ENCODE assay signal across 31 cellular contexts in genomic region chr6:136654086-136654485, GRCh38.
DNase-seq lines count a peak whose midpoint lies in the region; ATAC-seq and TF ChIP-seq lines count a peak whose summit lies in the region.
"Had no signal": no experiment of that assay in that cellular context is flagged by ENCODE, and none has a peak within 500 bp of the region (broad histone marks: within the 10 kb centered on the region; RNA-seq: fewer than 3 reads in every experiment).

No MANE protein-coding gene starts in this region.

- H3K27me3 ChIP-seq in A673 (replicated peaks; ENCODE audit: insufficient read depth, low read depth, low read length, poor library complexity), result no peaks in the 10 kb centered on the region
- no peaks in the 10 kb centered on the region for H3K27me3 ChIP-seq in GM23338 (ENCODE audit: insufficient read depth)
- H3K27me3 ChIP-seq in brain microvascular endothelial cell (replicated peaks), result no peaks in the 10 kb centered on the region
- no peaks in the 10 kb centered on the region for H3K27me3 ChIP-seq in neural progenitor cell
- H3K27me3 ChIP-seq: breast epithelium, Peyer's patch, upper lobe of right lung had no signal

- CTCF ChIA-PET in A673 (lab: Charles Lee), result no interaction called here

- H3K27me3 Mint-ChIP-seq in GM23338 (ENCODE audit: insufficient read depth, low read depth, poor library complexity) (no peaks in the 10 kb centered on the region), glutamatergic neuron (ENCODE audit: unreplicated experiment) (peaks cover 2% of the 10 kb centered on the region), neural progenitor cell (ENCODE audit: insufficient read depth, low read depth) (no peaks in the 10 kb centered on the region)
- H3K27me3 Mint-ChIP-seq: activated T-cell treated with anti-CD3 and anti-CD28 coated beads, Interleukin-2, amount 50 U/mL, for 24 hours had no signal

- in situ Hi-C loops in brain microvascular endothelial cell (cut with HindIII; ENCODE audit: low pct_ligation_motif_present, low sequenced_read_pairs), result no loop called here

- H3K9me3 ChIP-seq in A673 (ENCODE audit: low read depth, low read length, poor library complexity, severe bottlenecking) (no peaks in the 10 kb centered on the region), neural progenitor cell (ENCODE audit: low read depth) (no peaks in the 10 kb centered on the region)
- H3K9me3 ChIP-seq: breast epithelium, Peyer's patch, upper lobe of right lung had no signal

- H3K4me1 ChIP-seq in A673 (ENCODE audit: insufficient read depth, low read length, poor library complexity, severe bottlenecking) (peaks cover 3% of the 10 kb centered on the region), GM23338 (ENCODE audit: insufficient read depth) (no peaks in the 10 kb centered on the region), neural progenitor cell (no peaks in the 10 kb centered on the region)
- H3K4me1 ChIP-seq: breast epithelium, Peyer's patch, upper lobe of right lung had no signal

- no peaks in the 10 kb centered on the region for H3K4me1 Mint-ChIP-seq in GM23338
- no peaks in the 10 kb centered on the region for H3K4me1 Mint-ChIP-seq in glutamatergic neuron (ENCODE audit: low read depth, unreplicated experiment)
- peaks cover 3% of the 10 kb centered on the region for H3K4me1 Mint-ChIP-seq in neural progenitor cell

- H3K27ac Mint-ChIP-seq in GM23338 (no peak overlapping the region), glutamatergic neuron (ENCODE audit: unreplicated experiment) (no peak overlapping the region), neural progenitor cell (no peak overlapping the region)
- H3K27ac Mint-ChIP-seq: activated T-cell treated with anti-CD3 and anti-CD28 coated beads, Interleukin-2, amount 50 U/mL, for 24 hours had no signal

- H3K79me2 ChIP-seq in GM23338 (replicated peaks; ENCODE audit: insufficient read depth), result no peaks in the 10 kb centered on the region
- H3K79me2 ChIP-seq in neural progenitor cell (ENCODE audit: low read depth), result no peaks in the 10 kb centered on the region

- DNase-seq in A673 (ENCODE audit: low spot score) (no peak), GM23338 (ENCODE audit: low spot score) (peak; percentile 41), brain microvascular endothelial cell (no peak), glutamatergic neuron (no peak), NOMO-1 treated with dmso at 0.1 percent for 144 hours (lab: John Stamatoyannopoulos, UW; ENCODE audit: unreplicated experiment) (no peak), neural progenitor cell (ENCODE audit: low spot score) (no peak), mesenteric fat pad (ENCODE audit: low spot score) (no peak)
- DNase-seq: activated CD4-positive, CD25-positive, alpha-beta regulatory T cell treated with anti-CD3 and anti-CD28 coated beads, Interleukin-2, amount 50 U/mL, for 72 hours; activated CD8-positive, alpha-beta memory T cell treated with anti-CD3 and anti-CD28 coated beads for 24 hours; activated gamma-delta T cell treated with Interleukin-2 at 50 U/mL for 16 hours; activated T-cell treated with anti-CD3 and anti-CD28 coated beads, Interleukin-2, amount 50 U/mL, for 24 hours; Calu3; cortex of kidney; EL; foreskin fibroblast; KBM-7; mesenchymal stem cell; MM.1S; NCI-H1417; NCI-H2081; NCI-H446 treated with DMSO at 0.1 percent for 48 hours; nucleus accumbens; Peyer's patch; SIG-M5; small intestine; stimulated activated CD4-positive, alpha-beta T cell treated with anti-CD3 and anti-CD28 coated beads, Interleukin-1b, Interleukin-23, amount 100 ng/mL, for 48 hours; T-helper 1 cell; upper lobe of right lung had no signal

- H2AFZ ChIP-seq in GM23338 (no peak overlapping the region), neural progenitor cell (replicated peaks) (no peak overlapping the region)

- H3K4me3 Mint-ChIP-seq in GM23338 (no peak overlapping the region), glutamatergic neuron (ENCODE audit: unreplicated experiment) (no peak overlapping the region), neural progenitor cell (no peak overlapping the region)
- H3K4me3 Mint-ChIP-seq: activated T-cell treated with anti-CD3 and anti-CD28 coated beads, Interleukin-2, amount 50 U/mL, for 24 hours had no signal

- H3K4me3 ChIP-seq in A673 (ENCODE audit: low read depth, low read length, poor library complexity, severe bottlenecking) (no peak overlapping the region), GM23338 (no peak overlapping the region), brain microvascular endothelial cell (ENCODE audit: low read depth, low read length) (no peak overlapping the region), neural progenitor cell (no peak overlapping the region)
- H3K4me3 ChIP-seq: breast epithelium, Peyer's patch, upper lobe of right lung had no signal

- no peaks in the 10 kb centered on the region for H3K9me3 Mint-ChIP-seq in GM23338
- no peaks in the 10 kb centered on the region for H3K9me3 Mint-ChIP-seq in glutamatergic neuron (ENCODE audit: unreplicated experiment)
- H3K9me3 Mint-ChIP-seq in neural progenitor cell, result no peaks in the 10 kb centered on the region
- H3K9me3 Mint-ChIP-seq: activated T-cell treated with anti-CD3 and anti-CD28 coated beads, Interleukin-2, amount 50 U/mL, for 24 hours had no signal

- BruUV-seq in A673 (replicated peaks; lab: Mats Ljungman, UMichigan), result no TSS peak

- POLR2A ChIA-PET in A673 (lab: Charles Lee; ENCODE audit: low non-redundant PET), result no interaction called here

- TF ChIP-seq CTCF in A673 (conservative IDR thresholded peaks at IDR 0.05; ENCODE audit: low read depth, low read length) (0 out of 2 replicates have a peak, but pooled peaks have one; percentile 21), GM23338 (conservative IDR thresholded peaks at IDR 0.05; ENCODE audit: low read depth in 2 of 2) (no peak), brain microvascular endothelial cell (IDR thresholded peaks at IDR 0.05; ENCODE audit: low read depth, low read length, missing control alignments) (peak; percentile 14), glutamatergic neuron (IDR thresholded peaks at IDR 0.05; ENCODE audit: partially characterized antibody, unreplicated experiment) (peak; percentile 59), neural progenitor cell (IDR thresholded peaks at IDR 0.05) (no peak)

- no peak overlapping the region for H3K9ac ChIP-seq in neural progenitor cell

- H3K4me2 ChIP-seq in GM23338 (no peak overlapping the region), neural progenitor cell (no peak overlapping the region)

- H3K36me3 ChIP-seq in A673 (ENCODE audit: insufficient read depth, low read length, poor library complexity, severe bottlenecking) (no peaks in the 10 kb centered on the region), GM23338 (ENCODE audit: insufficient read depth) (no peaks in the 10 kb centered on the region), brain microvascular endothelial cell (replicated peaks) (no peaks in the 10 kb centered on the region), neural progenitor cell (no peaks in the 10 kb centered on the region)
- H3K36me3 ChIP-seq: breast epithelium had no signal

- no peaks in the 10 kb centered on the region for H3F3A ChIP-seq in GM23338 (replicated peaks; ENCODE audit: low read depth)
- H3F3A ChIP-seq in neural progenitor cell (ENCODE audit: low read depth), result no peaks in the 10 kb centered on the region

- H4K20me1 ChIP-seq in GM23338 (replicated peaks; ENCODE audit: insufficient read depth), result no peaks in the 10 kb centered on the region
- no peaks in the 10 kb centered on the region for H4K20me1 ChIP-seq in neural progenitor cell (ENCODE audit: low read depth)

- H3K9me2 ChIP-seq in GM23338 (ENCODE audit: insufficient read depth), result no peaks in the 10 kb centered on the region

- intact Hi-C loops in A673 (cut with micrococcal nuclease; ENCODE audit: unreplicated experiment), result no loop called here

- H3K36me3 Mint-ChIP-seq in GM23338 (ENCODE audit: low read depth) (no peaks in the 10 kb centered on the region), glutamatergic neuron (ENCODE audit: unreplicated experiment) (no peaks in the 10 kb centered on the region), neural progenitor cell (no peaks in the 10 kb centered on the region)

- peak; percentile 34; the same call in 1 of the 3 replicates for ATAC-seq in GM23338
- no peak for ATAC-seq in GM21423 (IDR thresholded peaks at IDR 0.05; ENCODE audit: unreplicated experiment)
- ATAC-seq: upper lobe of right lung had no signal

- H3K27ac ChIP-seq in A673 (ENCODE audit: low read depth, low read length, poor library complexity, severe bottlenecking), result no peak overlapping the region
- no peak overlapping the region for H3K27ac ChIP-seq in GM23338 (ENCODE audit: low read depth)
- no peak overlapping the region for H3K27ac ChIP-seq in brain microvascular endothelial cell
- no peak overlapping the region for H3K27ac ChIP-seq in neural progenitor cell
- H3K27ac ChIP-seq: breast epithelium, C4-2B, Peyer's patch, upper lobe of right lung had no signal

TF ChIP-seq in GM23338, 12 proteins besides CTCF, POLR2A, EP300 and RAD21 (continues in another document):
- no peak for TF ChIP-seq EZH2 (IDR thresholded peaks at IDR 0.05; ENCODE audit: low read depth, unreplicated experiment)

Comparison
In these comparisons a context has a peak if more than half of its experiments do, and no peak if none do; other contexts are left out.
1. CTCF ChIP-seq: peak in A673 (single experiment), brain microvascular endothelial cell (single experiment) and glutamatergic neuron (single experiment); none in GM23338 (0 of 2) and neural progenitor cell (single experiment).